ENCODE assay signal across 21 cellular contexts in the genomic region with DNA sequence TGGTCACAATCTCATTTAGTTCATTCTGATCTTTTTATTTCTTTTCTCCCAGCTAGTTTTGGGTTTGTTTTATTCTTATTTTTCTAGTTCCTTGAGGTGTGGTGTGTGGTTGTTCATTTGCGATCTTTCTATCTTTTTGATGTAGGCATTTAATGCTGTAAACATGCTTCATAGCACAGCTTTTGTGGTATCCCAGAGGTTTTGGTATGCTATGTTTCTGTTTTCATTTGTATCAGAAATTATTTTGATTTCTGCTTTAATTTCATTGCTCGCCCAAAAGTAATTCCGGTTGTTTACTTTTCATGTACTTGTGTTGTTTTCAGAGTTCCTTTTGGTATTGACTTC. TPM values are rescaled to one million over a fixed set of nuclear protein-coding genes. Genes with fewer than 3 reads are reported as not detected.
DNase-seq lines count a peak whose midpoint lies in the region; ATAC-seq and TF ChIP-seq lines count a peak whose summit lies in the region.
"Had no signal": no experiment of that assay in that cellular context is flagged by ENCODE, and none has a peak within 500 bp of the region (broad histone marks: within the 10 kb centered on the region; RNA-seq: fewer than 3 reads in every experiment).

No MANE protein-coding gene starts in this region.

- intact Hi-C loops in activated T-helper 1 cell treated with anti-CD3 and anti-CD28 coated beads, Interleukin-12 subunit alpha, Interleukin-12 subunit beta, Interleukin-2, Interleukin-4 antibody, amounts not matched to agents 30 ng/mL and 10 ng/mL and 1 ng/mL, durations not matched to agents 14 hours and 24 hours and 36 hours (cut with micrococcal nuclease) = loop anchor here (1.0 kb wide), 1 partner anchor 12 kb away; the partner anchor contains the start of gene DNAJC3

- peaks cover 47% of the 10 kb centered on the region for H3K4me1 Mint-ChIP-seq in activated naive CD4-positive, alpha-beta T cell treated with anti-CD3 and anti-CD28 coated beads, Interleukin-2, amount 50 U/mL, for 24 hours
- peaks cover 28% of the 10 kb centered on the region for H3K4me1 Mint-ChIP-seq in activated T-helper 1 cell treated with anti-CD3 and anti-CD28 coated beads, Interleukin-12 subunit alpha, Interleukin-12 subunit beta, Interleukin-2, Interleukin-4 antibody, amounts not matched to agents 30 ng/mL and 10 ng/mL and 1 ng/mL, durations not matched to agents 14 hours and 24 hours and 36 hours (ENCODE audit: low read depth)
- H3K4me1 Mint-ChIP-seq in endothelial cell (ENCODE audit: unreplicated experiment) = no peaks in the 10 kb centered on the region

- no peaks in the 10 kb centered on the region for H3K27me3 Mint-ChIP-seq in activated naive CD4-positive, alpha-beta T cell treated with anti-CD3 and anti-CD28 coated beads, Interleukin-2, amount 50 U/mL, for 24 hours
- H3K27me3 Mint-ChIP-seq in activated T-helper 1 cell treated with anti-CD3 and anti-CD28 coated beads, Interleukin-12 subunit alpha, Interleukin-12 subunit beta, Interleukin-2, Interleukin-4 antibody, amounts not matched to agents 30 ng/mL and 10 ng/mL and 1 ng/mL, durations not matched to agents 14 hours and 24 hours and 36 hours (ENCODE audit: insufficient read depth) = no peaks in the 10 kb centered on the region
- peaks cover 6% of the 10 kb centered on the region for H3K27me3 Mint-ChIP-seq in endothelial cell (ENCODE audit: unreplicated experiment)

- peaks cover 11% of the 10 kb centered on the region for H3K9me3 Mint-ChIP-seq in activated naive CD4-positive, alpha-beta T cell treated with anti-CD3 and anti-CD28 coated beads, Interleukin-2, amount 50 U/mL, for 24 hours
- peaks cover 14% of the 10 kb centered on the region for H3K9me3 Mint-ChIP-seq in activated T-helper 1 cell treated with anti-CD3 and anti-CD28 coated beads, Interleukin-12 subunit alpha, Interleukin-12 subunit beta, Interleukin-2, Interleukin-4 antibody, amounts not matched to agents 30 ng/mL and 10 ng/mL and 1 ng/mL, durations not matched to agents 14 hours and 24 hours and 36 hours
- H3K9me3 Mint-ChIP-seq in endothelial cell (ENCODE audit: unreplicated experiment) = no peaks in the 10 kb centered on the region

- peaks cover 30% of the 10 kb centered on the region for H3K36me3 Mint-ChIP-seq in activated naive CD4-positive, alpha-beta T cell treated with anti-CD3 and anti-CD28 coated beads, Interleukin-2, amount 50 U/mL, for 24 hours
- peaks cover 6% of the 10 kb centered on the region for H3K36me3 Mint-ChIP-seq in activated T-helper 1 cell treated with anti-CD3 and anti-CD28 coated beads, Interleukin-12 subunit alpha, Interleukin-12 subunit beta, Interleukin-2, Interleukin-4 antibody, amounts not matched to agents 30 ng/mL and 10 ng/mL and 1 ng/mL, durations not matched to agents 14 hours and 24 hours and 36 hours (ENCODE audit: low read depth)
- H3K36me3 Mint-ChIP-seq in endothelial cell (ENCODE audit: low read depth, unreplicated experiment) = peaks cover 19% of the 10 kb centered on the region

- no peak for ATAC-seq in HG02973 (IDR thresholded peaks at IDR 0.05; ENCODE audit: unreplicated experiment)
- ATAC-seq in GM19467 (IDR thresholded peaks at IDR 0.05; ENCODE audit: unreplicated experiment) = no peak
- ATAC-seq in GM19452 (IDR thresholded peaks at IDR 0.05; ENCODE audit: unreplicated experiment) = no peak
- ATAC-seq: body of pancreas, esophagus mucosa, foreskin keratinocyte had no signal

- DNase-seq in activated naive CD4-positive, alpha-beta T cell (lab: John Stamatoyannopoulos, UW) = no peak
- DNase-seq in activated T-helper 1 cell treated with anti-CD3 and anti-CD28 coated beads, Interleukin-12 subunit alpha, Interleukin-12 subunit beta, Interleukin-2, Interleukin-4 antibody, amounts not matched to agents 30 ng/mL and 10 ng/mL and 1 ng/mL, durations not matched to agents 14 hours and 24 hours and 36 hours (ENCODE audit: low spot score) = no peak
- DNase-seq in endothelial cell (ENCODE audit: low spot score) = no peak
- DNase-seq: activated CD4-positive, alpha-beta T cell treated with anti-CD3 and anti-CD28 coated beads for 1 hour; body of pancreas; DMS 273 treated with DMSO at 0.1 percent for 48 hours; effector CD4-positive, alpha-beta T cell; foreskin keratinocyte; KBM-7; mesenchymal stem cell; MG63; NCI-H2029 treated with DMSO at 0.1 percent for 48 hours; NCI-H2227 treated with DMSO at 0.1 percent for 48 hours; nucleus accumbens; T-helper 1 cell; uterus had no signal

- peak overlapping the region; percentile 51 for H3K4me3 Mint-ChIP-seq in activated naive CD4-positive, alpha-beta T cell treated with anti-CD3 and anti-CD28 coated beads, Interleukin-2, amount 50 U/mL, for 24 hours
- H3K4me3 Mint-ChIP-seq in activated T-helper 1 cell treated with anti-CD3 and anti-CD28 coated beads, Interleukin-12 subunit alpha, Interleukin-12 subunit beta, Interleukin-2, Interleukin-4 antibody, amounts not matched to agents 30 ng/mL and 10 ng/mL and 1 ng/mL, durations not matched to agents 14 hours and 24 hours and 36 hours = no peak overlapping the region
- H3K4me3 Mint-ChIP-seq in endothelial cell (ENCODE audit: unreplicated experiment) = no peak overlapping the region

- no peak for TF ChIP-seq CTCF in endothelial cell (IDR thresholded peaks at IDR 0.05; ENCODE audit: unreplicated experiment)

- H3K27ac Mint-ChIP-seq in activated naive CD4-positive, alpha-beta T cell treated with anti-CD3 and anti-CD28 coated beads, Interleukin-2, amount 50 U/mL, for 24 hours = peak overlapping the region; percentile 1
- H3K27ac Mint-ChIP-seq in activated T-helper 1 cell treated with anti-CD3 and anti-CD28 coated beads, Interleukin-12 subunit alpha, Interleukin-12 subunit beta, Interleukin-2, Interleukin-4 antibody, amounts not matched to agents 30 ng/mL and 10 ng/mL and 1 ng/mL, durations not matched to agents 14 hours and 24 hours and 36 hours = peak overlapping the region; percentile 30
- H3K27ac Mint-ChIP-seq in endothelial cell (ENCODE audit: unreplicated experiment) = peak overlapping the region; percentile 4

RNA-seq across cellular contexts. Expression of gene DNAJC3, which starts 12.6 kb away (rescaled TPM):
- 27.9 and 30.1 TPM in 2 replicates for total RNA-seq in activated T-helper 1 cell treated with anti-CD3 and anti-CD28 coated beads, Interleukin-12 subunit alpha, Interleukin-12 subunit beta, Interleukin-2, Interleukin-4 antibody, amounts not matched to agents 30 ng/mL and 10 ng/mL and 1 ng/mL, durations not matched to agents 14 hours and 24 hours and 36 hours
- 50.3 TPM for total RNA-seq in endothelial cell (ENCODE audit: unreplicated experiment)

RNA-seq across cellular contexts. Expression of gene DZIP1, which starts 45.0 kb away (rescaled TPM):
- total RNA-seq in activated T-helper 1 cell treated with anti-CD3 and anti-CD28 coated beads, Interleukin-12 subunit alpha, Interleukin-12 subunit beta, Interleukin-2, Interleukin-4 antibody, amounts not matched to agents 30 ng/mL and 10 ng/mL and 1 ng/mL, durations not matched to agents 14 hours and 24 hours and 36 hours = 0.07 and 0.49 TPM in 2 replicates
- 39.7 TPM for total RNA-seq in endothelial cell (ENCODE audit: unreplicated experiment)

Comparison
In these comparisons a context has a peak if more than half of its experiments do, and no peak if none do; other contexts are left out.
1. RNA of gene DZIP1, which starts 45.0 kb away (total RNA-seq): 39.7 TPM in endothelial cell (single experiment); 0.07 to 0.49 TPM in activated T-helper 1 cell treated with anti-CD3 and anti-CD28 coated beads, Interleukin-12 subunit alpha, Interleukin-12 subunit beta, Interleukin-2, Interleukin-4 antibody, amounts not matched to agents 30 ng/mL and 10 ng/mL and 1 ng/mL, durations not matched to agents 14 hours and 24 hours and 36 hours; every median in the first group is over 10 times any median in the second.
2. Peak in every context shown above with its lines, with median percentiles within 50 percentile points of each other: H3K27ac Mint-ChIP-seq.